In genomic region chr6:27237089-27237723, GRCh38 we compare ENCODE assay signal across 9 cellular contexts. TPM values are rescaled to one million over a fixed set of nuclear protein-coding genes. Genes with fewer than 3 reads are reported as not detected.
DNase-seq lines count a peak whose midpoint lies in the region; ATAC-seq and TF ChIP-seq lines count a peak whose summit lies in the region.
"Had no signal": no experiment of that assay in that cellular context is flagged by ENCODE, and none has a peak within 500 bp of the region (broad histone marks: within the 10 kb centered on the region; RNA-seq: fewer than 3 reads in every experiment).

No MANE protein-coding gene starts in this region.

- POLR2A ChIA-PET in OCI-LY7 (lab: Charles Lee), result no interaction called here

- no peaks in the 10 kb centered on the region for H3K9me2 ChIP-seq in OCI-LY7 (ENCODE audit: insufficient read depth, low read length)

- in situ Hi-C loops in astrocyte of the cerebellum (cut with HindIII; ENCODE audit: low sequenced_read_pairs), result no loop called here

- H3K36me3 Mint-ChIP-seq in nephron progenitor cell (ENCODE audit: low read depth), result no peaks in the 10 kb centered on the region

- no peak overlapping the region for H3K27ac ChIP-seq in OCI-LY7 (ENCODE audit: low read depth, low read length, poor library complexity, severe bottlenecking)
- H3K27ac ChIP-seq: ovary had no signal

- no peak overlapping the region for H3K4me2 ChIP-seq in OCI-LY7 (ENCODE audit: low read length)

- H3K79me2 ChIP-seq in OCI-LY7 (ENCODE audit: insufficient read depth, low read depth, low read length), result no peaks in the 10 kb centered on the region

- peaks cover 14% of the 10 kb centered on the region for H3K4me1 Mint-ChIP-seq in nephron progenitor cell

- H4K20me1 ChIP-seq in OCI-LY7 (ENCODE audit: insufficient read depth, low read length), result no peaks in the 10 kb centered on the region

- peaks cover 52% of the 10 kb centered on the region for H3K27me3 Mint-ChIP-seq in nephron progenitor cell (ENCODE audit: low read depth, poor library complexity)

- CTCF ChIA-PET in OCI-LY7 (lab: Charles Lee; ENCODE audit: unreplicated experiment), result no interaction called here

- peak overlapping the region; percentile 84 for H3K4me3 Mint-ChIP-seq in nephron progenitor cell

- BruUV-seq in OCI-LY7 (replicated peaks; lab: Mats Ljungman, UMichigan), result no TSS peak

- H3K4me3 ChIP-seq in OCI-LY7 (ENCODE audit: low read depth, low read length, poor library complexity, severe bottlenecking) (no peak overlapping the region), astrocyte of the cerebellum (ENCODE audit: low read depth, low read length) (peak overlapping the region; percentile 30)
- H3K4me3 ChIP-seq: ovary had no signal

- no peak overlapping the region for H3K27ac Mint-ChIP-seq in nephron progenitor cell

- no peak for TF ChIP-seq CTCF in GM10266 (IDR thresholded peaks at IDR 0.05; ENCODE audit: control insufficient read depth, insufficient read depth, low read depth, missing control alignments)
- no peak for TF ChIP-seq CTCF in OCI-LY7 (conservative IDR thresholded peaks at IDR 0.05; ENCODE audit: low read length)
- no peak for TF ChIP-seq CTCF in astrocyte of the cerebellum (IDR thresholded peaks at IDR 0.05; ENCODE audit: low read depth, low read length, missing control alignments)
- TF ChIP-seq CTCF in nephron progenitor cell (IDR thresholded peaks at IDR 0.05), result no peak

- no peaks in the 10 kb centered on the region for H3K36me3 ChIP-seq in OCI-LY7 (ENCODE audit: insufficient read depth, low read length)
- H3K36me3 ChIP-seq: ovary had no signal

- H2AFZ ChIP-seq in OCI-LY7 (ENCODE audit: low read length), result 0 out of 2 replicates have a peak overlapping the region, but pooled peaks have one; percentile 19

- no peak for ATAC-seq in GM18498 (IDR thresholded peaks at IDR 0.05; ENCODE audit: unreplicated experiment)
- no peak for ATAC-seq in HG02938 (IDR thresholded peaks at IDR 0.05; ENCODE audit: unreplicated experiment)

- peak; percentile 33 for DNase-seq in GM10266 (ENCODE audit: extremely low spot score)
- peak; percentile 6 for DNase-seq in OCI-LY7 (ENCODE audit: low spot score)
- no peak for DNase-seq in astrocyte of the cerebellum (ENCODE audit: low read depth)
- DNase-seq in nephron progenitor cell, result peak; percentile 61
- no peak for DNase-seq in DMS79 (lab: John Stamatoyannopoulos, UW)
- no peak for DNase-seq in NCI-H526 treated with DMSO at 0.1 percent for 48 hours (lab: John Stamatoyannopoulos, UW)

- intact Hi-C loops in OCI-LY7 (cut with micrococcal nuclease; ENCODE audit: unreplicated experiment), result no loop called here

- peaks cover 16% of the 10 kb centered on the region for H3K9me3 Mint-ChIP-seq in nephron progenitor cell

- H3K9me3 ChIP-seq in OCI-LY7 (ENCODE audit: low read length), result no peaks in the 10 kb centered on the region

- H3K4me1 ChIP-seq in OCI-LY7 (ENCODE audit: insufficient read depth, low read length, poor library complexity, severe bottlenecking), result no peaks in the 10 kb centered on the region

RNA-seq across cellular contexts. Expression of gene PRSS16, which starts 10.3 kb away (rescaled TPM):
- total RNA-seq in OCI-LY7 (2014; rRNA removed; shearing (Covaris generic)), result 4.6 and 6.9 TPM in 2 replicates
- 12.0 and 13.3 TPM in 2 replicates for total RNA-seq in OCI-LY7 (2022)

Comparison
In these comparisons a context has a peak if more than half of its experiments do, and no peak if none do; other contexts are left out.
1. DNase-seq: peak in GM10266 (single experiment), OCI-LY7 (single experiment) and nephron progenitor cell (single experiment); none in astrocyte of the cerebellum (single experiment), DMS79 (single experiment) and NCI-H526 treated with DMSO at 0.1 percent for 48 hours (single experiment).